6 cellular contexts compared by ENCODE assay signal in the genomic region with DNA sequence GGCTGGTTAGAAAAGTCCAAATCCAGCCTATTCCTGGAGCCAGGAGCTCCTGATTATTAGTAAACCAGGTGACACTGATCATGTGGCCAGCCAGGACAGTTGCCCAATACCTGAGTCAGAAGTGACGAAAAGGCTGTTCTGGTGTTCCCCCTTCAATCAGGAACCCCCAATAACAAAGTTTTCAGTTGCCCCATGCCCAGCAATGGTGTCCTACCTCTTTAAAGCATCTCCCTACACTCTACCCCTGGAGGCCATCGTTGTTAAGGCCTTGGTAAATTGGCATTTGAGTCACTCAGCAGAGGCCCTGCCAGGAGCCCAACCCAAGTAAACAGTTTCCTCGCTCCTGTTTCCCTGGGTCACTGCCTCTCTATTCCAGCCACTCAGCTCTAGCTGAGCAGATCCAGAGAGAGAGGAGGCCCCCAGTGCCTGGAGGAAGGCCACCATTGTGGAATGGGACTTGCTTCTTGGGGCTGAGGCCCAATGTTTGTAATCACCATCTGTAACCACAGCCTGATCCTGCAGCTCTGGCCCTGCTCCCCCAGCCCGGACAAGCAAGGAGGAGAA. TPM values are rescaled to one million over a fixed set of nuclear protein-coding genes. Genes with fewer than 3 reads are reported as not detected.
A peak's percentile ranks its signal among the peaks of the same experiment; 100 is the strongest.
DNase-seq lines count a peak whose midpoint lies in the region; ATAC-seq and TF ChIP-seq lines count a peak whose summit lies in the region.

No MANE protein-coding gene starts in this region.

- H3K4me3 Mint-ChIP-seq in chondrocyte (ENCODE audit: unreplicated experiment), result no peak overlapping the region

- no peaks in the 10 kb centered on the region for H3K36me3 ChIP-seq in ovary

- DNase-seq in HL-60 (ENCODE audit: low read depth in 1 of 2, low spot score in 1 of 2) (peak in 1 of 2 experiments; percentile 77), chondrocyte (ENCODE audit: low spot score) (peak; percentile 35), ovary (peak in 3 of 5 donors; percentile 56 to 79 (median 59)), NCI-H446 treated with DMSO at 0.1 percent for 48 hours (lab: John Stamatoyannopoulos, UW) (no peak), NCI-H345 treated with DMSO at 0.1 percent for 48 hours (lab: John Stamatoyannopoulos, UW; ENCODE audit: unreplicated experiment) (no peak)

- H3K4me1 ChIP-seq in ovary (ENCODE audit: insufficient read depth), result peaks cover 22% of the 10 kb centered on the region

- H3K27ac ChIP-seq in HL-60 (replicated peaks) (peak overlapping the region; percentile 88), ovary (peak overlapping the region; percentile 7 to 71)

- peak overlapping the region; percentile 77 for H3K27ac Mint-ChIP-seq in chondrocyte (ENCODE audit: unreplicated experiment)

- ATAC-seq in HG03565 (IDR thresholded peaks at IDR 0.05; ENCODE audit: unreplicated experiment), result no peak

- H3K9me3 Mint-ChIP-seq in chondrocyte (ENCODE audit: low read depth), result no peaks in the 10 kb centered on the region

- TF ChIP-seq POLR2A in ovary (IDR thresholded peaks at IDR 0.05), result no peak

- 18 to 35% (median 25%) methylated on average over 4 of the region's 4 CpGs for WGBS in ovary, 3 donors

- no peak for TF ChIP-seq EP300 in ovary (IDR thresholded peaks at IDR 0.05)

- H3K4me3 ChIP-seq in HL-60 (replicated peaks; ENCODE audit: insufficient read depth, low read length), result no peak overlapping the region
- no peak overlapping the region for H3K4me3 ChIP-seq in ovary

- intact Hi-C loops in ovary (cut with DNase I), result no loop called here

- H3K36me3 Mint-ChIP-seq in chondrocyte (ENCODE audit: low read depth), result peaks cover 23% of the 10 kb centered on the region

- no peaks in the 10 kb centered on the region for H3K9me3 ChIP-seq in ovary

- no peaks in the 10 kb centered on the region for H3K27me3 ChIP-seq in HL-60 (ENCODE audit: insufficient read depth, poor library complexity, severe bottlenecking)
- no peaks in the 10 kb centered on the region for H3K27me3 ChIP-seq in ovary

- no peaks in the 10 kb centered on the region for H3K27me3 Mint-ChIP-seq in chondrocyte (ENCODE audit: low read depth)

- TF ChIP-seq CTCF in HL-60 (IDR thresholded peaks at IDR 0.05; ENCODE audit: insufficient read depth, low read length), result no peak
- peak; percentile 26 for TF ChIP-seq CTCF in chondrocyte (IDR thresholded peaks at IDR 0.05)
- no peak for TF ChIP-seq CTCF in ovary (IDR thresholded peaks at IDR 0.05)

- H3K4me1 Mint-ChIP-seq in chondrocyte (ENCODE audit: low read depth), result peaks cover 22% of the 10 kb centered on the region

RNA-seq across cellular contexts. Expression of a gene that starts 25.0 kb away (rescaled TPM):
- total RNA-seq in chondrocyte (109 to 163 TPM (median 155 TPM) in 3 replicates), ovary (10 to 100 TPM; 24.1 to 95.9 (median 74.9) TPM)
- 10 to 100 TPM; 36.2 to 50.7 TPM for polyA plus RNA-seq in ovary

RNA-seq across cellular contexts. Expression of a gene that starts 25.5 kb away (rescaled TPM):
- 12.3 to 15.5 TPM (median 14.6 TPM) in 3 replicates for total RNA-seq in chondrocyte
- 10 to 100 TPM in 1 of 7 donors, 1 to 10 TPM in 6; 4.7 to 11.6 (median 7.8) TPM for total RNA-seq in ovary
- 1 to 10 TPM; 1.4 to 8.0 TPM for polyA plus RNA-seq in ovary

RNA-seq across cellular contexts. Expression of a gene that starts 43.6 kb away (rescaled TPM):
- total RNA-seq in chondrocyte, result 0.25 TPM in 1 of 3 replicates, not detected in the others
- total RNA-seq in ovary, result under 1 TPM in 4 of 7 donors, not detected in 3; 0.12 to 1.00 (median 0.37) TPM
- polyA plus RNA-seq in ovary, result under 1 TPM; 0.10 to 0.30 TPM

RNA-seq across cellular contexts. Expression of a gene that starts 58.0 kb away (rescaled TPM):
- total RNA-seq in chondrocyte, result 60.6 to 76.0 TPM (median 67.1 TPM) in 3 replicates
- 10 to 100 TPM; 41.8 to 60.1 (median 54.5) TPM for total RNA-seq in ovary
- polyA plus RNA-seq in ovary, result 100 to 1,000 TPM in 1 of 2 donors, 10 to 100 TPM in 1; 37.2 to 119 TPM

RNA-seq across cellular contexts. Expression of a gene that starts 58.3 kb away (rescaled TPM):
- total RNA-seq in chondrocyte (4.3 to 7.3 TPM (median 5.3 TPM) in 3 replicates), ovary (1 to 10 TPM; 1.4 to 4.9 (median 3.2) TPM)
- polyA plus RNA-seq in ovary, result 1 to 10 TPM; 1.3 to 2.2 TPM

Comparison
In these comparisons a context has a peak if more than half of its experiments do, and no peak if none do; other contexts are left out.
1. DNase-seq: peak in chondrocyte (single experiment) and ovary (3 of 5); none in NCI-H446 treated with DMSO at 0.1 percent for 48 hours (single experiment) and NCI-H345 treated with DMSO at 0.1 percent for 48 hours (single experiment).